Comparison of ENCODE assay signal across 22 cellular contexts in the genomic region with DNA sequence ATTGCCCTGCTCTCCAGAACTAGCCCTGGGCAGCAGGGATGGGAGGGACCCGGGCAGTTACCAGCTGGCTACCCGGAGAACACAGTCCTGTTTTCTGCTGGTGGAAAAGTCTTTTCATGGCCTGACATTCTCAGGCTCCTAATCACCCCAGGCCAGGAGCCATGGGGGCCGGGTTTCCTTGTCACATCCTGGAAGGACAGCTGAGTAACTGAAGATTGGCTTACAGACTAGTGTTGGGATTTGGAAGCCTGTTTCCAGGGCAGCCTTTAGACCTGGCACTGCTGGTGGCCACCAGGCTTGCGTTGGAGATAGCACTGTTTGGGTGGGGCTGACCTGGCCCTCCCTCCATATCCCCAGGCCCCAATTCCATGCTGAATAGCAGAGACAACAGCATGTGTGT.
"Had no signal": no experiment of that assay in that cellular context is flagged by ENCODE, and none has a peak within 500 bp of the region (broad histone marks: within the 10 kb centered on the region; RNA-seq: fewer than 3 reads in every experiment).

No MANE protein-coding gene starts in this region.

- H3K4me3 ChIP-seq: adrenal gland had no signal

- H3K27me3 ChIP-seq: adrenal gland had no signal

- H3K27ac ChIP-seq: adrenal gland, KMS-11 had no signal

- H3K4me2 ChIP-seq: KMS-11 had no signal

- H3K4me1 ChIP-seq: adrenal gland had no signal

- ATAC-seq: activated CD8-positive, alpha-beta T cell treated with anti-CD3 and anti-CD28 coated beads, Interleukin-2, amount 10 ng/mL, durations not matched to agents 7 days and 5 days; WTC11 had no signal

- H3K36me3 ChIP-seq: adrenal gland had no signal

- DNase-seq: activated CD4-positive, alpha-beta T cell treated with anti-CD3 and anti-CD28 coated beads for 48 hours; activated CD4-positive, alpha-beta T cell treated with anti-CD3 and anti-CD28 coated beads, Interleukin-2, amount 50 U/mL, for 4 hours; activated CD4-positive, CD25-positive, alpha-beta regulatory T cell treated with anti-CD3 and anti-CD28 coated beads, Interleukin-2, amount 50 U/mL, for 72 hours; activated CD8-positive, alpha-beta memory T cell treated with anti-CD3 and anti-CD28 coated beads, Interleukin-2, amount 50 U/mL, for 48 hours; activated CD8-positive, alpha-beta T cell treated with anti-CD3 and anti-CD28 coated beads, Interleukin-2, amount 10 ng/mL, durations not matched to agents 7 days and 5 days; activated naive CD4-positive, alpha-beta T cell treated with anti-CD3 and anti-CD28 coated beads, Interleukin-2, amount 50 U/mL, for 16 hours; activated naive CD8-positive, alpha-beta T cell treated with anti-CD3 and anti-CD28 coated beads, Interleukin-2, amount 10 ng/mL, durations not matched to agents 7 days and 5 days; activated T-cell treated with anti-CD3 and anti-CD28 coated beads, Interleukin-2, amount 50 U/mL, for 1 hour; adrenal gland; anterior cingulate cortex; MV-4-11; NCI-H1092 treated with DMSO at 0.1 percent for 48 hours; NCI-H1417 treated with DMSO at 0.1 percent for 48 hours; NCI-H1694; NCI-H2029; NCI-H345; NCI-H510A; NCI-H526 treated with DMSO at 0.1 percent for 48 hours; NCI-H82; SHP77 treated with DMSO at 0.1 percent for 48 hours had no signal

- H3K9ac ChIP-seq: KMS-11 had no signal
